ENCODE assay signal across 15 cellular contexts in the genomic region with DNA sequence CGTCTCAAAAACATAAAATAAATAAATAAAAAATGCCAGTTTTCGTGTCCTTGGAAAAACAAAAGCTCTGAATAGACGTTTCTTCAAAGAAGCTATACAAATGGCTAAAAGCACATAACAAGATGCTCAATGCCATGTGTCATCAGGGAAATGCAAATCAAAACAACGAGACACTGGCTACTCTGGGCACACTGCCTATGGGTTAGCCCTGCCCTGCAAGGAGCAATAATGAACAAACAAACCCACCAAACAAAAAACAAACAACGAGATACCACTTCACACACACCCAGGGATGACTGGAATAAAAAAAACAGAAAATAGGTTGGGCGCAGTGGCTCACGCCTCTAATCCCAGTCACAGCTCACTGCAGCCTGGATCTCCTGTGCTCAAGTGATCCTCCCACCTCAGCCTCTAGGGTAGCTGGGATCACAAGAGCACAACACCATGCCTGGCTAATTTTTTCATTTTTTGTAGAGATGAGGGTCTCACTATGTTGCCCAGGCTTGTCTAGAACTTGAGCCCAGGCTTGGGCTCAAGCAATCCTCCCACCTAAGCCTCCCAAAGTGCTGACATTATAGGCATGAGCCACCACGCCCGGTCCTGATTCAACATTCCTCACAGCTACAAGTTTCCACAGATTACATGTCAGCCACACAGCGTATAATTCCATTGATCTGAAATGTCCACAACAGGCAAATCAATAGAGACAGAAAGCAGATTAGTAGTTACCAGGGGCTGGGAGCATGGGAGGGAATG. TPM values are rescaled to one million over a fixed set of nuclear protein-coding genes. Genes with fewer than 3 reads are reported as not detected.
DNase-seq lines count a peak whose midpoint lies in the region; ATAC-seq, FAIRE-seq and TF ChIP-seq lines count a peak whose summit lies in the region.
"Had no signal": no experiment of that assay in that cellular context is flagged by ENCODE, and none has a peak within 500 bp of the region (broad histone marks: within the 10 kb centered on the region; RNA-seq: fewer than 3 reads in every experiment).

No MANE protein-coding gene starts in this region.

- H2AFZ ChIP-seq in HCT116 (ENCODE audit: low read depth, low read length, poor library complexity, severe bottlenecking): no peak overlapping the region

- peaks cover 5% of the 10 kb centered on the region for H3K4me1 ChIP-seq in CD4-positive, alpha-beta memory T cell (ENCODE audit: insufficient read depth, low read length)
- H3K4me1 ChIP-seq in HCT116 (ENCODE audit: control insufficient read depth in 1 of 2, insufficient read depth in 2 of 2, low read length in 2 of 2): peaks cover 3 to 8% of the 10 kb centered on the region in 2 experiments; a peak in 3 of 4 replicates

- H3K4me3 ChIP-seq in CD4-positive, alpha-beta memory T cell (ENCODE audit: low read length in 2 of 2): no peak overlapping the region
- no peak overlapping the region for H3K4me3 ChIP-seq in HCT116 (replicated peaks in 1 of 2; ENCODE audit: low read depth in 1 of 2, low read length in 2 of 2)
- H3K4me3 ChIP-seq: BLaER1, Peyer's patch had no signal

- no peaks in the 10 kb centered on the region for H3K9me3 ChIP-seq in CD4-positive, alpha-beta memory T cell (ENCODE audit: control insufficient read depth in 1 of 2, low read length in 2 of 2)
- no peaks in the 10 kb centered on the region for H3K9me3 ChIP-seq in HCT116 (ENCODE audit: control insufficient read depth in 1 of 2, insufficient read depth in 1 of 2, low read depth in 1 of 2, low read length in 2 of 2)
- H3K9me3 ChIP-seq: BLaER1, Peyer's patch had no signal

- H3K27me3 ChIP-seq in CD4-positive, alpha-beta memory T cell (ENCODE audit: insufficient read depth, low read length): no peaks in the 10 kb centered on the region
- H3K27me3 ChIP-seq in HCT116 (ENCODE audit: insufficient read depth, low read length): no peaks in the 10 kb centered on the region
- H3K27me3 ChIP-seq: BLaER1, Peyer's patch had no signal

- H3K36me3 ChIP-seq in CD4-positive, alpha-beta memory T cell (ENCODE audit: insufficient read depth, low read length): peaks cover 40% of the 10 kb centered on the region
- H3K36me3 ChIP-seq in HCT116 (ENCODE audit: control insufficient read depth in 1 of 2, insufficient read depth in 2 of 2, low read length in 2 of 2): peaks cover 0 to 21% of the 10 kb centered on the region in 2 experiments; a peak in 3 of 4 replicates

- no peak overlapping the region for H3K4me3 Mint-ChIP-seq in CD4-positive, alpha-beta memory T cell
- H3K4me3 Mint-ChIP-seq in activated naive CD8-positive, alpha-beta T cell treated with anti-CD3 and anti-CD28 coated beads, Interleukin-2, amount 50 U/mL, for 24 hours: no peak overlapping the region
- H3K4me3 Mint-ChIP-seq: stimulated activated naive CD8-positive, alpha-beta T cell treated with anti-CD3 and anti-CD28 coated beads, Interleukin-15, amount 100 ng/mL, for 72 hours had no signal

- no peaks in the 10 kb centered on the region for H3K79me2 ChIP-seq in HCT116 (ENCODE audit: insufficient read depth, low read length)

- no peak for TF ChIP-seq POLR2A in HCT116 (IDR thresholded peaks at IDR 0.05; ENCODE audit: borderline replicate concordance, extremely low read depth, insufficient read depth, insufficient read length)

- intact Hi-C loops in CD4-positive, alpha-beta memory T cell (cut with micrococcal nuclease): loop anchor here (5.0 kb wide), 1 partner anchor 394 kb away; no protein-coding TSS in a partner anchor
- intact Hi-C loops in HCT116 (cut with micrococcal nuclease): loop anchor here (5.0 kb wide), 3 partner anchors 224 to 464 kb away; a partner anchor contains a TSS

- H3K36me3 Mint-ChIP-seq in CD4-positive, alpha-beta memory T cell: peaks cover 8 to 52% of the 10 kb centered on the region in 2 donors
- peaks cover 13% of the 10 kb centered on the region for H3K36me3 Mint-ChIP-seq in activated naive CD8-positive, alpha-beta T cell treated with anti-CD3 and anti-CD28 coated beads, Interleukin-2, amount 50 U/mL, for 24 hours (ENCODE audit: low read depth)

- H3K27me3 Mint-ChIP-seq in CD4-positive, alpha-beta memory T cell: no peaks in the 10 kb centered on the region
- no peaks in the 10 kb centered on the region for H3K27me3 Mint-ChIP-seq in activated naive CD8-positive, alpha-beta T cell treated with anti-CD3 and anti-CD28 coated beads, Interleukin-2, amount 50 U/mL, for 24 hours
- H3K27me3 Mint-ChIP-seq: progenitor cell of endocrine pancreas; stimulated activated naive CD8-positive, alpha-beta T cell treated with anti-CD3 and anti-CD28 coated beads, Interleukin-15, amount 100 ng/mL, for 72 hours had no signal

- RAD21 ChIA-PET in HCT116 (lab: Charles Lee; ENCODE audit: low non-redundant PET in 1 of 2, low total read pairs in 2 of 2, uncharacterized antibody in 2 of 2, unreplicated experiment in 2 of 2): no interaction called here

- H3K9me3 Mint-ChIP-seq in CD4-positive, alpha-beta memory T cell: no peaks in the 10 kb centered on the region
- no peaks in the 10 kb centered on the region for H3K9me3 Mint-ChIP-seq in activated naive CD8-positive, alpha-beta T cell treated with anti-CD3 and anti-CD28 coated beads, Interleukin-2, amount 50 U/mL, for 24 hours
- H3K9me3 Mint-ChIP-seq: stimulated activated naive CD8-positive, alpha-beta T cell treated with anti-CD3 and anti-CD28 coated beads, Interleukin-15, amount 100 ng/mL, for 72 hours had no signal

- H3K27ac ChIP-seq in CD4-positive, alpha-beta memory T cell (ENCODE audit: low read depth, low read length): no peak overlapping the region
- H3K27ac ChIP-seq in HCT116 (ENCODE audit: low read depth, low read length): 0 out of 2 replicates have a peak overlapping the region, but pooled peaks have one; percentile 10
- H3K27ac ChIP-seq: Peyer's patch had no signal

- CTCF ChIA-PET in CD4-positive, alpha-beta memory T cell (lab: Charles Lee; ENCODE audit: partially characterized antibody): interaction anchor here (0.6 to 3.1 kb wide), 8 partner anchors 9 to 422 kb away, joined by 3 to 26 read pairs (median 3); no protein-coding TSS in a partner anchor
- CTCF ChIA-PET in HCT116 (lab: Charles Lee): interaction anchor here (0.8 to 1.0 kb wide), 3 partner anchors 8 to 136 kb away, joined by 3 to 4 read pairs (median 4); no protein-coding TSS in a partner anchor

- FAIRE-seq in GM19239 (lab: Jason Lieb, UNC): no peak

- no peak for DNase-seq in CD4-positive, alpha-beta memory T cell
- DNase-seq in HCT116 (ENCODE audit: low read depth, low spot score): no peak
- DNase-seq in activated naive CD8-positive, alpha-beta T cell treated with anti-CD3 and anti-CD28 coated beads, Interleukin-2, amount 50 U/mL, for 24 hours: no peak
- DNase-seq in globus pallidus (ENCODE audit: low spot score): peak; percentile 62
- no peak for DNase-seq in middle frontal gyrus (ENCODE audit: extremely low spot score, low spot score)
- DNase-seq in GM19239 (ENCODE audit: insufficient read length, low spot score): no peak
- DNase-seq: Kasumi-1; NCI-H1694 treated with DMSO at 0.1 percent for 48 hours; NCI-H524; Peyer's patch; stimulated activated naive CD8-positive, alpha-beta T cell treated with anti-CD3 and anti-CD28 coated beads, Interleukin-15, amount 100 ng/mL, for 72 hours had no signal

- H4K20me1 ChIP-seq in HCT116 (ENCODE audit: insufficient read depth): no peaks in the 10 kb centered on the region

- H3K27ac Mint-ChIP-seq in CD4-positive, alpha-beta memory T cell: peak overlapping the region in 5 of 7 donors; percentile 13 to 76 (median 69)
- H3K27ac Mint-ChIP-seq in activated naive CD8-positive, alpha-beta T cell treated with anti-CD3 and anti-CD28 coated beads, Interleukin-2, amount 50 U/mL, for 24 hours: peak overlapping the region; percentile 53
- H3K27ac Mint-ChIP-seq: progenitor cell of endocrine pancreas; stimulated activated naive CD8-positive, alpha-beta T cell treated with anti-CD3 and anti-CD28 coated beads, Interleukin-15, amount 100 ng/mL, for 72 hours had no signal

- TF ChIP-seq CTCF in HCT116 (IDR thresholded peaks at IDR 0.05 in 2 of 3, conservative IDR thresholded peaks at IDR 0.05 in 1 of 3; ENCODE audit: borderline replicate concordance in 1 of 3, insufficient read depth in 1 of 3, low read depth in 2 of 3, low read length in 2 of 3): no peak

- H3K9ac ChIP-seq in HCT116 (ENCODE audit: low read length): no peak overlapping the region

- BruUV-seq in HCT116 (replicated peaks; lab: Mats Ljungman, UMichigan): no TSS peak

- no peaks in the 10 kb centered on the region for H3K9me2 ChIP-seq in HCT116 (ENCODE audit: insufficient read depth)

- POLR2A ChIA-PET in CD4-positive, alpha-beta memory T cell (lab: Charles Lee; ENCODE audit: partially characterized antibody): interaction anchor here (1.3 kb wide), 1 partner anchor 119 kb away, joined by 3 read pairs; a partner anchor contains a TSS
- POLR2A ChIA-PET in HCT116 (lab: Charles Lee): interaction anchor here (1.4 kb wide), 1 partner anchor 13 kb away, joined by 4 read pairs; no protein-coding TSS in a partner anchor

- no peak for ATAC-seq in HCT116
- ATAC-seq in activated naive CD8-positive, alpha-beta T cell treated with anti-CD3 and anti-CD28 coated beads, Interleukin-2, amount 50 U/mL, for 24 hours: no peak
- ATAC-seq in GM21717 (IDR thresholded peaks at IDR 0.05; ENCODE audit: unreplicated experiment): no peak
- no peak for ATAC-seq in HG03025 (IDR thresholded peaks at IDR 0.05; ENCODE audit: low FRiP score, unreplicated experiment)
- ATAC-seq: stimulated activated naive CD8-positive, alpha-beta T cell treated with anti-CD3 and anti-CD28 coated beads, Interleukin-15, amount 100 ng/mL, for 72 hours had no signal

- no peak overlapping the region for H3K4me2 ChIP-seq in HCT116 (ENCODE audit: low read length)

- no peak for TF ChIP-seq RAD21 in HCT116 (IDR thresholded peaks at IDR 0.05; ENCODE audit: low read depth)

- H3K4me1 Mint-ChIP-seq in CD4-positive, alpha-beta memory T cell: peaks cover 3 to 15% (median 6%) of the 10 kb centered on the region in 4 donors
- peaks cover 3% of the 10 kb centered on the region for H3K4me1 Mint-ChIP-seq in activated naive CD8-positive, alpha-beta T cell treated with anti-CD3 and anti-CD28 coated beads, Interleukin-2, amount 50 U/mL, for 24 hours

TF ChIP-seq in HCT116, 20 proteins besides CTCF, POLR2A, EP300 and RAD21 (continues in another document):
- TF ChIP-seq EZH2 (IDR thresholded peaks at IDR 0.05): no peak
- TF ChIP-seq SIN3A (IDR thresholded peaks at IDR 0.05; ENCODE audit: low read depth): no peak
- TF ChIP-seq TCF7L2 (IDR thresholded peaks at IDR 0.05; ENCODE audit: borderline replicate concordance, extremely low read depth, insufficient read depth, insufficient read length): no peak

RNA-seq across cellular contexts. Expression of a gene that starts 15.5 kb away (rescaled TPM):
- 10 to 100 TPM; 37.1 to 43.2 TPM for total RNA-seq in CD4-positive, alpha-beta memory T cell
- 10 to 100 TPM; 27.5 to 36.3 TPM for polyA plus RNA-seq in CD4-positive, alpha-beta memory T cell
- total RNA-seq in HCT116 (2021; ENCODE audit: unreplicated experiment): 365 TPM
- 282 and 302 TPM in 2 replicates for polyA plus RNA-seq in HCT116 (2012)

RNA-seq across cellular contexts. Expression of a gene that starts 34.2 kb away (rescaled TPM):
- 10 to 100 TPM; 71.3 to 73.4 TPM for total RNA-seq in CD4-positive, alpha-beta memory T cell
- 100 to 1,000 TPM in 1 of 2 donors, 10 to 100 TPM in 1; 81.5 to 108 TPM for polyA plus RNA-seq in CD4-positive, alpha-beta memory T cell
- 164 TPM for total RNA-seq in HCT116 (2021; ENCODE audit: unreplicated experiment)
- polyA plus RNA-seq in HCT116 (2012): 55.6 and 64.2 TPM in 2 replicates

RNA-seq across cellular contexts. Expression of a gene that starts 56.0 kb away (rescaled TPM):
- total RNA-seq in CD4-positive, alpha-beta memory T cell: under 1 TPM; 0.73 to 0.91 TPM
- polyA plus RNA-seq in CD4-positive, alpha-beta memory T cell: under 1 TPM in 1 of 2 donors, not detected in 1; 0.07 TPM
- 0.12 TPM for total RNA-seq in HCT116 (2021; ENCODE audit: unreplicated experiment)
- polyA plus RNA-seq in HCT116 (2012): not detected in 2 replicates
- total RNA-seq: progenitor cell of endocrine pancreas had no signal
